ENCODE assay signal across 1 cellular context in genomic region chr19:35797663-35798062, GRCh38.
TF ChIP-seq lines count a peak whose summit lies in the region.

No MANE protein-coding gene starts in this region.

TF ChIP-seq in H1, 55 proteins besides CTCF, POLR2A, EP300 and RAD21:
- TF ChIP-seq NRF1 (IDR thresholded peaks at IDR 0.05; ENCODE audit: low read depth, low read length) (peak; percentile 45), ASH2L (IDR thresholded peaks at IDR 0.05; ENCODE audit: low read length) (no peak), RNF2 (IDR thresholded peaks at IDR 0.05; ENCODE audit: borderline replicate concordance, low read depth, low read length, missing control alignments, poor library complexity, severe bottlenecking) (no peak), RBBP5 (IDR thresholded peaks at IDR 0.05; ENCODE audit: borderline replicate concordance, low read depth, low read length) (no peak), ATF3 (IDR thresholded peaks at IDR 0.05; ENCODE audit: insufficient read depth, low read depth, low read length) (no peak), SUZ12 (IDR thresholded peaks at IDR 0.05; ENCODE audit: low read length) (no peak), RFX5 (IDR thresholded peaks at IDR 0.05; ENCODE audit: borderline replicate concordance, low read depth, low read length) (no peak), EZH2 (IDR thresholded peaks at IDR 0.05; ENCODE audit: low read depth, low read length, severe bottlenecking) (no peak), CREB1 (IDR thresholded peaks at IDR 0.05) (no peak), SIRT6 (IDR thresholded peaks at IDR 0.05; ENCODE audit: low read length) (no peak), KDM1A (IDR thresholded peaks at IDR 0.05; ENCODE audit: borderline replicate concordance, low read length) (no peak), JUND (IDR thresholded peaks at IDR 0.05; ENCODE audit: low read length) (no peak), MAX (IDR thresholded peaks at IDR 0.05) (peak; percentile 99), BRCA1 (IDR thresholded peaks at IDR 0.05; ENCODE audit: low read depth, low read length) (no peak), CBX8 (IDR thresholded peaks at IDR 0.05; ENCODE audit: borderline replicate concordance, low read depth, low read length) (no peak), USF2 (IDR thresholded peaks at IDR 0.05; ENCODE audit: low read length) (peak; percentile 78), YY1 (IDR thresholded peaks at IDR 0.05; ENCODE audit: low read depth, low read length) (no peak), CHD2 (IDR thresholded peaks at IDR 0.05; ENCODE audit: low read length) (peak; percentile 39; the same call in 1 of the 2 replicates)
- TF ChIP-seq, protein P1, sequence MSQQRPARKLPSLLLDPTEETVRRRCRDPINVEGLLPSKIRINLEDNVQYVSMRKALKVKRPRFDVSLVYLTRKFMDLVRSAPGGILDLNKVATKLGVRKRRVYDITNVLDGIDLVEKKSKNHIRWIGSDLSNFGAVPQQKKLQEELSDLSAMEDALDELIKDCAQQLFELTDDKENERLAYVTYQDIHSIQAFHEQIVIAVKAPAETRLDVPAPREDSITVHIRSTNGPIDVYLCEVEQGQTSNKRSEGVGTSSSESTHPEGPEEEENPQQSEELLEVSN (IDR thresholded peaks at IDR 0.05), result peak; percentile 99
